8 cellular contexts compared by ENCODE assay signal in the genomic region with DNA sequence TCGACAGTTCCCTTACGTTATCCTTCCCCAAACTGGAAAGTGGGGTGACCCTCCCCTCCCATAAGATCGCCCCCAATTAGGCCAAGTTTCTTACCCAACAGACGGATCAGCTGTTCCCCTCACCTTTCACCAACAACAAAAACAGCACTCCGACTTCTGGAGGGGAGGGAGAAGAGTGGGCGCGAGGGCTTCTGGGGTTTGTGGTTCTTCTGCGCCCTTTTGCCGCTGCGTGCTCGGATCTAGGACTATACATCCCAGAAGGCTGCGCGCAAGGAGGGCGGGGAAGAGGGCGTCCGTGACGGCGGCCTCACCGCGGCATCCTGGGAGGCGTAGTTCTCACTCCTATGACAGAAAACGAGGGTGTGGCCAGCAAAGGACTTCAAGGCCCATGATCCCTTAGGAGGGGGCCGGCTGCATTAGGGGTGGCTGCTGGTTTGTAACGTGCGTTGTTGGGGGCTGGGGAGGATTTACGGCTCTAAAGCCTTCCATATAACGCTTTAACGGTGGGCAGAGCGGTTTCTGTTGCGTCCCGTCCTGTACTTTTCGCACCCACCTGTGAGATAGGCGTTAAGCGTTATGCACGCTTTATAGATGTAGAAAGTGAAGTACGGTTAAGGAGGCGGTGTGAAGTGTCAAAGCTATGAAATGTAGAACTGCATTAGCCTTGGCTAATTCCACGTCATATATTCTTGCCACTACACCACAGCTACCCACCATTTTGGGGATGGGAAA. TPM values are rescaled to one million over a fixed set of nuclear protein-coding genes. Genes with fewer than 3 reads are reported as not detected.
DNase-seq lines count a peak whose midpoint lies in the region; ATAC-seq, FAIRE-seq and TF ChIP-seq lines count a peak whose summit lies in the region.

A gene with protein sequence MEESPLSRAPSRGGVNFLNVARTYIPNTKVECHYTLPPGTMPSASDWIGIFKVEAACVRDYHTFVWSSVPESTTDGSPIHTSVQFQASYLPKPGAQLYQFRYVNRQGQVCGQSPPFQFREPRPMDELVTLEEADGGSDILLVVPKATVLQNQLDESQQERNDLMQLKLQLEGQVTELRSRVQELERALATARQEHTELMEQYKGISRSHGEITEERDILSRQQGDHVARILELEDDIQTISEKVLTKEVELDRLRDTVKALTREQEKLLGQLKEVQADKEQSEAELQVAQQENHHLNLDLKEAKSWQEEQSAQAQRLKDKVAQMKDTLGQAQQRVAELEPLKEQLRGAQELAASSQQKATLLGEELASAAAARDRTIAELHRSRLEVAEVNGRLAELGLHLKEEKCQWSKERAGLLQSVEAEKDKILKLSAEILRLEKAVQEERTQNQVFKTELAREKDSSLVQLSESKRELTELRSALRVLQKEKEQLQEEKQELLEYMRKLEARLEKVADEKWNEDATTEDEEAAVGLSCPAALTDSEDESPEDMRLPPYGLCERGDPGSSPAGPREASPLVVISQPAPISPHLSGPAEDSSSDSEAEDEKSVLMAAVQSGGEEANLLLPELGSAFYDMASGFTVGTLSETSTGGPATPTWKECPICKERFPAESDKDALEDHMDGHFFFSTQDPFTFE (minus strand): TSS at position 143 of the 732 bp plus-strand sequence. CDS start 2,210 bp downstream, outside the sequence.

- DNase-seq in AG04449 (ENCODE audit: low read depth, low spot score) (peak; percentile 80), NCI-H2227 treated with DMSO at 0.1 percent for 48 hours (lab: John Stamatoyannopoulos, UW) (peak; percentile 94), bronchial epithelial cell (ENCODE audit: low read depth) (peak; percentile 96)

- POLR2A ChIA-PET in AG04449 (lab: Yijun Ruan, JAX), result no interaction called here

- CTCF ChIA-PET in AG04449 (lab: Yijun Ruan, JAX), result interaction anchor here (0.9 to 24.8 kb wide), 6 partner anchors 11 to 30 kb away, joined by 3 to 941 read pairs (median 14); no protein-coding TSS in a partner anchor

- H3K9me3 ChIP-seq in iPS-20b (ENCODE audit: insufficient read depth, low read depth, low read length), result no peaks in the 10 kb centered on the region

- H3K36me3 ChIP-seq in bronchial epithelial cell (ENCODE audit: control insufficient read depth, insufficient read depth, low read length), result peaks cover 6% of the 10 kb centered on the region
- no peaks in the 10 kb centered on the region for H3K36me3 ChIP-seq in iPS-20b (ENCODE audit: insufficient read depth, low read depth, low read length)

- H3K27ac ChIP-seq in iPS-20b (ENCODE audit: low read length), result peak within 1 kb of the TSS; percentile 54
- peak within 1 kb of the TSS in 20 of 21 experiments; percentile 18 to 91 (median 83) for H3K27ac ChIP-seq in skin epidermis

- peak within 1 kb of the TSS; percentile 77; the same call in 1 of the 2 replicates for H3K9ac ChIP-seq in iPS-20b (ENCODE audit: low read depth, low read length)

- peaks cover 9% of the 10 kb centered on the region; the same call in 1 of the 2 replicates for H3K4me1 ChIP-seq in iPS-20b (ENCODE audit: insufficient read depth, low read length)

- ATAC-seq in GM18907 (IDR thresholded peaks at IDR 0.05; ENCODE audit: unreplicated experiment), result peak; percentile 99
- peak; percentile 97 for ATAC-seq in HG03159 (IDR thresholded peaks at IDR 0.05; ENCODE audit: unreplicated experiment)

- FAIRE-seq in bronchial epithelial cell (lab: Jason Lieb, UNC), result no peak

- TF ChIP-seq CTCF in AG04449 (IDR thresholded peaks at IDR 0.05; ENCODE audit: insufficient read depth, low read length, missing control alignments) (no peak), WI38 (IDR thresholded peaks at IDR 0.05; ENCODE audit: low read depth, low read length) (no peak), bronchial epithelial cell (IDR thresholded peaks at IDR 0.05; ENCODE audit: insufficient read depth, low read length, severe bottlenecking) (no peak)

- no peaks in the 10 kb centered on the region for H3K27me3 ChIP-seq in bronchial epithelial cell (ENCODE audit: control insufficient read depth, insufficient read depth, low read length)
- H3K27me3 ChIP-seq in iPS-20b (ENCODE audit: insufficient read depth, low read length), result no peaks in the 10 kb centered on the region

- peak within 1 kb of the TSS; percentile 95 for H3K4me3 ChIP-seq in AG04449 (ENCODE audit: low read depth, low read length)
- H3K4me3 ChIP-seq in WI38 (ENCODE audit: low read depth, low read length), result peak within 1 kb of the TSS; percentile 98
- H3K4me3 ChIP-seq in bronchial epithelial cell (ENCODE audit: low read depth, low read length), result peak within 1 kb of the TSS; percentile 77
- H3K4me3 ChIP-seq in iPS-20b (ENCODE audit: low read length), result peak within 1 kb of the TSS; percentile 96
- H3K4me3 ChIP-seq in skin epidermis, result peak within 1 kb of the TSS; percentile 44 to 86 (median 69)

RNA-seq across cellular contexts. Expression of the gene that starts here (rescaled TPM):
- 35.3 and 45.6 TPM in 2 replicates for total RNA-seq in bronchial epithelial cell

Comparison
In these comparisons a context has a peak if more than half of its experiments do, and no peak if none do; other contexts are left out.
1. Peak in every context shown above with its lines: DNase-seq, ATAC-seq, H3K4me3 ChIP-seq and H3K27ac ChIP-seq.